Comparison of ENCODE assay signal across 10 cellular contexts in the genomic region with DNA sequence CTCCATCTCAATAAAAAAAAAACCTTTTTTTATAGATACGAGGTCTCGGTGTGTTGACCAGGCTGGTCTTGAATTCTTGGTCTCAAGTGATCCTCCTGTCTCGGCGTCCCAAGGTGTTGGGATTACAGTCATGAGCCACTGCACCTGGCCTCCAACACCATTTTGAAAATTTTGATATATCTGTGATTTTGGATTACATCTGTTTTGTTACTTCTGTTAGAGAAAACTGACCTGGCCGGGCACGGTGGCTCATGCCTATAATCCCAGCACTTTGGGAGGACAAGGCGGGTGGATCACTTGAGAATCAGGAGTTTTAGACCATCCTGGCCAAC.
"Had no signal": no experiment of that assay in that cellular context is flagged by ENCODE, and none has a peak within 500 bp of the region (broad histone marks: within the 10 kb centered on the region; RNA-seq: fewer than 3 reads in every experiment).

No MANE protein-coding gene starts in this region.

- H3K4me3 ChIP-seq: cardiac muscle cell, colonic mucosa, gastroesophageal sphincter, ovary, skin epidermis had no signal

- DNase-seq: activated gamma-delta T cell; colonic mucosa; effector CD4-positive, alpha-beta T cell; retina had no signal

- H3K4me3 Mint-ChIP-seq: activated naive CD8-positive, alpha-beta T cell; neural crest cell had no signal

- H3K36me3 ChIP-seq: cardiac muscle cell, colonic mucosa, gastroesophageal sphincter, ovary had no signal

- H3K9me3 Mint-ChIP-seq: neural crest cell had no signal

- H3K27me3 ChIP-seq: cardiac muscle cell, colonic mucosa, gastroesophageal sphincter, ovary had no signal

- H3K27ac ChIP-seq: colonic mucosa had no signal

- H3K36me3 Mint-ChIP-seq: activated naive CD8-positive, alpha-beta T cell had no signal

- H3K27ac Mint-ChIP-seq: activated naive CD8-positive, alpha-beta T cell had no signal

- H3K9me3 ChIP-seq: colonic mucosa, gastroesophageal sphincter, ovary had no signal

- H3K27me3 Mint-ChIP-seq: activated naive CD8-positive, alpha-beta T cell had no signal
